Comparison of ENCODE assay signal across 2 cellular contexts in genomic region chr19:11680689-11681302, GRCh38.
A peak's percentile ranks its signal among the peaks of the same experiment; 100 is the strongest.
TF ChIP-seq lines count a peak whose summit lies in the region.

No MANE protein-coding gene starts in this region.

TF ChIP-seq in HepG2, 621 proteins besides CTCF, POLR2A, EP300 and RAD21:
- TF ChIP-seq HMGA1 (CRISPR knock-in tag; conservative IDR thresholded peaks at IDR 0.05), result no peak
- TF ChIP-seq NCOR1 (IDR thresholded peaks at IDR 0.05; ENCODE audit: borderline replicate concordance, low read length), result no peak
- TF ChIP-seq ZNF672 (CRISPR knock-in tag; IDR thresholded peaks at IDR 0.05), result no peak
- 0 out of 2 replicates have a peak, but pooled peaks have one; percentile 34 for TF ChIP-seq ZNF280D (CRISPR knock-in tag; IDR thresholded peaks at IDR 0.05)
- no peak for TF ChIP-seq CHD4 (IDR thresholded peaks at IDR 0.05; ENCODE audit: borderline replicate concordance, low read length)
- TF ChIP-seq ZZZ3 (CRISPR knock-in tag; IDR thresholded peaks at IDR 0.05; ENCODE audit: borderline replicate concordance), result no peak
- TF ChIP-seq ZFP36L2 (CRISPR knock-in tag; IDR thresholded peaks at IDR 0.05), result no peak

TF ChIP-seq in GM12878, 131 proteins besides CTCF, POLR2A, EP300 and RAD21:
- TF ChIP-seq CBX5 (IDR thresholded peaks at IDR 0.05; ENCODE audit: low read depth), result 0 out of 2 replicates have a peak, but pooled peaks have one; percentile 54
- TF ChIP-seq ZNF24 (IDR thresholded peaks at IDR 0.05), result no peak
